ENCODE assay signal across 28 cellular contexts in the genomic region with DNA sequence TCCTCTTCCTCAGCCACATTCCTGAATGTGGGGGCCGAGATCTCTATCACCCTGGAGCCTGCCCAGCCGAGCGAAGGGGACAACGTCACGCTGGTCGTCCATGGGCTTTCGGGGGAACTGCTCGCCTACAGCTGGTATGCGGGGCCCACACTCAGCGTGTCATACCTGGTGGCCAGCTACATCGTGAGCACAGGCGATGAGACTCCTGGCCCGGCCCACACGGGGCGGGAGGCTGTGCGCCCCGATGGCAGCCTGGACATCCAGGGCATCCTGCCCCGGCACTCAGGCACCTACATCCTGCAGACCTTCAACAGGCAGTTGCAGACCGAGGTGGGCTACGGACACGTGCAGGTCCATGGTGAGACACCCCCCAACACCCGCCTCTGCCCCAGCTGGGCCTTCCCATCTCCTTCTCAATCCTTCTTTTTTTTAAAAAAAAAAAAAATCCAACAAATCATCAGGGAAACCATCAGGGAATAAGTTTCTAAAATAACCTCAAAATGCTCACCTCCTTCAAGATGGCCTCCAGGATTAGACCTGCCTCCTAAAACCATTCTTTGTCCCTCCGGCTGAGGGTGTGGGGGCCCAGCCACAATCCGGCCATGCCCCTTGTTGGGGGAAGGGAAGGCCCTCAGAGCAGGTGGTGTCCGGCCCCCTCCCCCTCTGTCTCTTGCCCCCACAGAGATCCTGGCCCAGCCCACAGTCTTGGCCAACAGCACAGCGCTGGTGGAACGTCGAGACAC. TPM values are rescaled to one million over a fixed set of nuclear protein-coding genes. Genes with fewer than 3 reads are reported as not detected.
"Had no signal": no experiment of that assay in that cellular context is flagged by ENCODE, and none has a peak within 500 bp of the region (broad histone marks: within the 10 kb centered on the region; RNA-seq: fewer than 3 reads in every experiment).

No MANE protein-coding gene starts in this region.

- H3K27ac ChIP-seq: coronary artery, esophagus squamous epithelium, left lung, neutrophil, prostate gland, right atrium auricular region, sigmoid colon, testis, tibial artery had no signal

- H3K27me3 ChIP-seq: esophagus squamous epithelium, left lung, neutrophil, right atrium auricular region, testis had no signal

- H3K27ac Mint-ChIP-seq: naive thymus-derived CD8-positive, alpha-beta T cell; stimulated activated effector memory CD8-positive, alpha-beta T cell treated with anti-CD3 and anti-CD28 coated beads, Interleukin-12 subunit alpha, Interleukin-12 subunit beta, amount 100 ng/mL, for 72 hours; type B pancreatic cell had no signal

- H3K4me3 Mint-ChIP-seq: central memory CD8-positive, alpha-beta T cell; naive thymus-derived CD8-positive, alpha-beta T cell; nephron progenitor cell; stimulated activated effector memory CD8-positive, alpha-beta T cell treated with anti-CD3 and anti-CD28 coated beads, Interleukin-12 subunit alpha, Interleukin-12 subunit beta, amount 100 ng/mL, for 72 hours; type B pancreatic cell had no signal

- H3K4me3 ChIP-seq: coronary artery, esophagus squamous epithelium, left lung, prostate gland, right atrium auricular region, sigmoid colon, testis, tibial artery had no signal

- ATAC-seq: left lung; naive thymus-derived CD8-positive, alpha-beta T cell; stimulated activated effector memory CD8-positive, alpha-beta T cell treated with anti-CD3 and anti-CD28 coated beads, Interleukin-12 subunit alpha, Interleukin-12 subunit beta, amount 100 ng/mL, for 72 hours had no signal

- H3K36me3 ChIP-seq: esophagus squamous epithelium, left lung, neutrophil, prostate gland, right atrium auricular region, sigmoid colon, tibial artery had no signal

- H3K36me3 Mint-ChIP-seq: naive thymus-derived CD8-positive, alpha-beta T cell; stimulated activated effector memory CD8-positive, alpha-beta T cell treated with anti-CD3 and anti-CD28 coated beads, Interleukin-12 subunit alpha, Interleukin-12 subunit beta, amount 100 ng/mL, for 72 hours; type B pancreatic cell had no signal

- H3K9me3 ChIP-seq: esophagus squamous epithelium, left lung, neutrophil, prostate gland, right atrium auricular region, sigmoid colon, testis, tibial artery had no signal

- H3K27me3 Mint-ChIP-seq: type B pancreatic cell had no signal

- H3K4me1 ChIP-seq: esophagus squamous epithelium, left lung, prostate gland, right atrium auricular region, sigmoid colon, testis, tibial artery had no signal

- H3K4me1 Mint-ChIP-seq: central memory CD8-positive, alpha-beta T cell; naive thymus-derived CD8-positive, alpha-beta T cell; stimulated activated effector memory CD8-positive, alpha-beta T cell treated with anti-CD3 and anti-CD28 coated beads, Interleukin-12 subunit alpha, Interleukin-12 subunit beta, amount 100 ng/mL, for 72 hours had no signal

- H3K9me3 Mint-ChIP-seq: central memory CD8-positive, alpha-beta T cell; naive thymus-derived CD8-positive, alpha-beta T cell; nephron progenitor cell; stimulated activated effector memory CD8-positive, alpha-beta T cell treated with anti-CD3 and anti-CD28 coated beads, Interleukin-12 subunit alpha, Interleukin-12 subunit beta, amount 100 ng/mL, for 72 hours; type B pancreatic cell had no signal

- DNase-seq: dermis blood vessel endothelial cell; effector memory CD4-positive, alpha-beta T cell; esophagus squamous epithelium; foreskin melanocyte; left lung; naive thymus-derived CD8-positive, alpha-beta T cell; nephron progenitor cell; sigmoid colon; stimulated activated CD4-positive, alpha-beta T cell treated with anti-CD3 and anti-CD28 coated beads, Interleukin-2, amount 100 ng/mL, for 24 hours; stimulated activated CD4-positive, alpha-beta T cell treated with anti-CD3 and anti-CD28 coated beads, Interleukin-4, amount 100 ng/mL, for 24 hours; stimulated activated naive CD4-positive, alpha-beta T cell treated with Interleukin-2 at 50 U/mL for 16 hours; substantia nigra; testis; tibial artery had no signal

RNA-seq across cellular contexts. Expression of gene CEACAM16, which starts 4.6 kb away (rescaled TPM):
- total RNA-seq: endothelial cell of umbilical vein; epithelial cell of proximal tubule; esophagus squamous epithelium; lower leg skin; mesenteric fat pad; naive thymus-derived CD8-positive, alpha-beta T cell; omental fat pad; prostate gland; right atrium auricular region; sigmoid colon; urinary bladder had no signal
- polyA plus RNA-seq: endothelial cell of umbilical vein; keratinocyte; naive thymus-derived CD8-positive, alpha-beta T cell; sigmoid colon; urinary bladder had no signal
